In the genomic region with DNA sequence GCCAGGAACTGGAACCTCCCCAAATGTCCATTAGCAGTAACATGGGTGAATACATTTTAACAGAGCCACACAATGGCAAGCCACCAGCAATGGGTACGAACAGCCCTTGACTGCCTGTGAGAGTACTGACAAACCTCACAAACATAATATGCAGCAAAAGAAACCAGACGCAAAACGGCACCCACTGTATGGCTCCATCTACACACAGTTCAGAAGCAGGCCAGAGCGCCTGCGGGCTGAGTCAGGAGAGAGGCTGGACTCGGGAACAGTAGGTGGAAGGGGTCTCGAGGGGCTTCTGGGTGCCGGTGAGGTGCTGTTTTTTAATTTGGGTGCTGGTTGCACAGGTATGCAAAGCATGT, we compare ENCODE assay signal across 7 cellular contexts.
DNase-seq lines count a peak whose midpoint lies in the region; ATAC-seq and TF ChIP-seq lines count a peak whose summit lies in the region.

No MANE protein-coding gene starts in this region.

- H3K36me3 Mint-ChIP-seq in HFFc6 (ENCODE audit: low read depth), result no peaks in the 10 kb centered on the region
- H3K36me3 Mint-ChIP-seq in activated CD4-positive, alpha-beta memory T cell treated with anti-CD3 and anti-CD28 coated beads, Interleukin-2, amount 10 ng/mL, durations not matched to agents 7 days and 5 days (ENCODE audit: low read depth), result peaks cover 14% of the 10 kb centered on the region

- H3K27ac Mint-ChIP-seq in HFFc6, result no peak overlapping the region
- peak overlapping the region; percentile 75 for H3K27ac Mint-ChIP-seq in activated CD4-positive, alpha-beta memory T cell treated with anti-CD3 and anti-CD28 coated beads, Interleukin-2, amount 10 ng/mL, durations not matched to agents 7 days and 5 days

- DNase-seq in HFFc6, result no peak
- DNase-seq in activated CD4-positive, alpha-beta memory T cell treated with anti-CD3 and anti-CD28 coated beads, Interleukin-2, amount 10 ng/mL, durations not matched to agents 7 days and 5 days, result peak; percentile 28
- DNase-seq in right cardiac atrium, result no peak
- peak; percentile 38 for DNase-seq in stimulated activated CD8-positive, alpha-beta memory T cell treated with anti-CD3 and anti-CD28 coated beads, Interleukin-4, amount 100 ng/mL, for 48 hours
- DNase-seq in smooth muscle cell (lab: John Stamatoyannopoulos, UW; ENCODE audit: unreplicated experiment), result no peak
- DNase-seq in NCI-H1694 (lab: John Stamatoyannopoulos, UW), result no peak

- no peak overlapping the region for H2AFZ ChIP-seq in smooth muscle cell (ENCODE audit: low read depth)

- peak overlapping the region; percentile 43; the same call in 1 of the 2 replicates for H3K4me3 Mint-ChIP-seq in HFFc6
- H3K4me3 Mint-ChIP-seq in activated CD4-positive, alpha-beta memory T cell treated with anti-CD3 and anti-CD28 coated beads, Interleukin-2, amount 10 ng/mL, durations not matched to agents 7 days and 5 days, result peak overlapping the region; percentile 74

- H3K9me3 ChIP-seq in right cardiac atrium (ENCODE audit: control insufficient read depth, low read length) (no peaks in the 10 kb centered on the region), smooth muscle cell (replicated peaks; ENCODE audit: low read depth) (no peaks in the 10 kb centered on the region)

- intact Hi-C loops in right cardiac atrium (cut with DNase I), result no loop called here

- ATAC-seq in right cardiac atrium (no peak), GM18861 (IDR thresholded peaks at IDR 0.05; ENCODE audit: unreplicated experiment) (no peak)

- H3K4me3 ChIP-seq in right cardiac atrium (ENCODE audit: low read length) (no peak overlapping the region), smooth muscle cell (no peak overlapping the region)

- CTCF ChIA-PET in activated CD4-positive, alpha-beta memory T cell treated with anti-CD3 and anti-CD28 coated beads, Interleukin-2, amount 10 ng/mL, durations not matched to agents 7 days and 5 days (lab: Charles Lee), result interaction anchor here (0.7 to 4.6 kb wide), 6 partner anchors 24 to 91 kb away, joined by 3 to 23 read pairs (median 10); partner anchors contain the start of gene TOB1

- H3K4me1 ChIP-seq in right cardiac atrium (ENCODE audit: control insufficient read depth, insufficient read depth, low read length) (peaks cover 7% of the 10 kb centered on the region), smooth muscle cell (ENCODE audit: low read depth) (peaks cover 12% of the 10 kb centered on the region)

- no peaks in the 10 kb centered on the region for H4K20me1 ChIP-seq in smooth muscle cell (ENCODE audit: low read depth)

- peaks cover 5% of the 10 kb centered on the region for H3F3A ChIP-seq in smooth muscle cell (ENCODE audit: low read depth)

- WGBS in right cardiac atrium, result 68% methylated on average over 8 of the region's 8 CpGs
- WGBS in smooth muscle cell (ENCODE audit: low lambda C conversion rate), result 83% methylated on average over 8 of the region's 8 CpGs

- no peak overlapping the region for H3K4me2 ChIP-seq in smooth muscle cell

- no peaks in the 10 kb centered on the region for H3K36me3 ChIP-seq in smooth muscle cell (ENCODE audit: low read depth)

- peaks cover 29% of the 10 kb centered on the region for H3K4me1 Mint-ChIP-seq in HFFc6 (ENCODE audit: low read depth)
- peaks cover 41% of the 10 kb centered on the region for H3K4me1 Mint-ChIP-seq in activated CD4-positive, alpha-beta memory T cell treated with anti-CD3 and anti-CD28 coated beads, Interleukin-2, amount 10 ng/mL, durations not matched to agents 7 days and 5 days

- no peak for TF ChIP-seq CTCF in HFFc6 (IDR thresholded peaks at IDR 0.05)
- TF ChIP-seq CTCF in smooth muscle cell (IDR thresholded peaks at IDR 0.05; ENCODE audit: borderline replicate concordance, insufficient read depth, poor library complexity, severe bottlenecking), result no peak

- H3K9ac ChIP-seq in smooth muscle cell (ENCODE audit: low read depth), result no peak overlapping the region

- no peaks in the 10 kb centered on the region for H3K79me2 ChIP-seq in smooth muscle cell (ENCODE audit: low read depth)

- POLR2A ChIA-PET in activated CD4-positive, alpha-beta memory T cell treated with anti-CD3 and anti-CD28 coated beads, Interleukin-2, amount 10 ng/mL, durations not matched to agents 7 days and 5 days (lab: Charles Lee), result interaction anchor here (1.0 to 20.3 kb wide), 13 partner anchors 9 to 91 kb away, joined by 3 to 457 read pairs (median 13); partner anchors contain the start of gene TOB1

- no peaks in the 10 kb centered on the region for H3K27me3 ChIP-seq in right cardiac atrium (ENCODE audit: control insufficient read depth, insufficient read depth)
- H3K27me3 ChIP-seq in smooth muscle cell (ENCODE audit: low read depth), result no peaks in the 10 kb centered on the region

- H3K9me3 Mint-ChIP-seq in HFFc6, result no peaks in the 10 kb centered on the region
- H3K9me3 Mint-ChIP-seq in activated CD4-positive, alpha-beta memory T cell treated with anti-CD3 and anti-CD28 coated beads, Interleukin-2, amount 10 ng/mL, durations not matched to agents 7 days and 5 days, result no peaks in the 10 kb centered on the region

- peaks cover 3% of the 10 kb centered on the region; the same call in 1 of the 2 replicates for H3K27me3 Mint-ChIP-seq in HFFc6 (ENCODE audit: insufficient read depth)
- no peaks in the 10 kb centered on the region for H3K27me3 Mint-ChIP-seq in activated CD4-positive, alpha-beta memory T cell treated with anti-CD3 and anti-CD28 coated beads, Interleukin-2, amount 10 ng/mL, durations not matched to agents 7 days and 5 days

- peak overlapping the region; percentile 91 for H3K27ac ChIP-seq in right cardiac atrium (ENCODE audit: low read length)
- no peak overlapping the region for H3K27ac ChIP-seq in smooth muscle cell (ENCODE audit: low read depth)

Comparison
In these comparisons a context has a peak if more than half of its experiments do, and no peak if none do; other contexts are left out.
1. DNase-seq: peak in activated CD4-positive, alpha-beta memory T cell treated with anti-CD3 and anti-CD28 coated beads, Interleukin-2, amount 10 ng/mL, durations not matched to agents 7 days and 5 days (single experiment) and stimulated activated CD8-positive, alpha-beta memory T cell treated with anti-CD3 and anti-CD28 coated beads, Interleukin-4, amount 100 ng/mL, for 48 hours (single experiment); none in HFFc6 (single experiment), right cardiac atrium (0 of 3), smooth muscle cell (single experiment) and NCI-H1694 (single experiment).